9 cellular contexts compared by ENCODE assay signal in the genomic region with DNA sequence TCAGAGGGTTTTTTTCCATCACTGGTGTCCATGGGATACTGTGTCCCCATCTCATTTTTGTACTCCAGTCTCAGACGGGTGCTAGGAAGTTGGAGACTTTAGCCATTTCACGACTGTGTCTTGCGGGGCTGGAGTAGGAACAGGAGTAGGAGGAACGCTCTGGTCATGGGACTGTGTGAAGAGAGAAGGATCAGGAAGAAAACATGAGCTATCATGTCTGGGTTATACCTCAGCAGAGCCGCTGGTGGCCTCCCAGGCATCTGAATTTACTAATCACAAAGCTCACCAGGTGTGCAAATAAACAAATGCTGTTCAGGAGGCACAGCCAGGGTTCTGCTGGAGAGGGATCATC.
DNase-seq lines count a peak whose midpoint lies in the region; ATAC-seq and TF ChIP-seq lines count a peak whose summit lies in the region.
"Had no signal": no experiment of that assay in that cellular context is flagged by ENCODE, and none has a peak within 500 bp of the region (broad histone marks: within the 10 kb centered on the region; RNA-seq: fewer than 3 reads in every experiment).

No MANE protein-coding gene starts in this region.

- peaks cover 27% of the 10 kb centered on the region for H3K79me1 ChIP-seq in mesenchymal stem cell (replicated peaks; ENCODE audit: low read length, poor library complexity, severe bottlenecking)

- DNase-seq in heart right ventricle = no peak
- DNase-seq in Right ventricle myocardium inferior (ENCODE audit: missing footprints) = no peak
- no peak for DNase-seq in ascending aorta (ENCODE audit: low spot score in 2 of 2)
- no peak for DNase-seq in mesenchymal stem cell
- DNase-seq in vagina (ENCODE audit: extremely low spot score in 2 of 2) = no peak
- DNase-seq in activated naive CD4-positive, alpha-beta T cell treated with anti-CD3 and anti-CD28 coated beads for 36 hours = no peak
- no peak for DNase-seq in dedifferentiated amniotic fluid mesenchymal stem cell (ENCODE audit: extremely low spot score)
- DNase-seq: NCI-H2029 treated with DMSO at 0.1 percent for 48 hours had no signal

- ATAC-seq in heart right ventricle (peak in 3 of 8 donors; percentile 3 to 11 (median 4)), Right ventricle myocardium inferior (no peak), GM18498 (IDR thresholded peaks at IDR 0.05; ENCODE audit: unreplicated experiment) (no peak)

- H3K9me3 ChIP-seq in heart right ventricle = no peaks in the 10 kb centered on the region
- H3K9me3 ChIP-seq in ascending aorta = no peaks in the 10 kb centered on the region
- no peaks in the 10 kb centered on the region for H3K9me3 ChIP-seq in mesenchymal stem cell (ENCODE audit: control insufficient read depth, low read length)
- no peaks in the 10 kb centered on the region for H3K9me3 ChIP-seq in vagina

- H3K23ac ChIP-seq in mesenchymal stem cell (ENCODE audit: low read length in 2 of 2) = no peak overlapping the region

- H3K4me1 ChIP-seq in heart right ventricle (peaks cover 24 to 76% (median 66%) of the 10 kb centered on the region in 9 donors), ascending aorta (peaks cover 12 to 36% of the 10 kb centered on the region in 2 donors), mesenchymal stem cell (ENCODE audit: control insufficient read depth, insufficient read depth, low read depth, low read length) (peaks cover 60% of the 10 kb centered on the region), vagina (peaks cover 74% of the 10 kb centered on the region)

- no peak overlapping the region for H3K4me2 ChIP-seq in mesenchymal stem cell (ENCODE audit: low read length, poor library complexity, severe bottlenecking)

- H3K4me3 ChIP-seq in heart right ventricle = no peak overlapping the region
- H3K4me3 ChIP-seq in ascending aorta = no peak overlapping the region
- peak overlapping the region in 1 of 2 experiments; percentile 22 for H3K4me3 ChIP-seq in mesenchymal stem cell (ENCODE audit: insufficient read depth in 1 of 2, low read depth in 1 of 2, low read length in 2 of 2)
- no peak overlapping the region for H3K4me3 ChIP-seq in vagina

- peaks cover 58% of the 10 kb centered on the region for H3K4me1 Mint-ChIP-seq in activated naive CD4-positive, alpha-beta T cell treated with anti-CD3 and anti-CD28 coated beads for 36 hours (ENCODE audit: low read depth)

- no peak for TF ChIP-seq CTCF in heart right ventricle (IDR thresholded peaks at IDR 0.05)
- no peak for TF ChIP-seq CTCF in ascending aorta (IDR thresholded peaks at IDR 0.05)
- no peak for TF ChIP-seq CTCF in vagina (IDR thresholded peaks at IDR 0.05)

- H3K27ac Mint-ChIP-seq in activated naive CD4-positive, alpha-beta T cell treated with anti-CD3 and anti-CD28 coated beads for 36 hours = no peak overlapping the region

- peak overlapping the region in 1 of 2 experiments; percentile 49 for H3K14ac ChIP-seq in mesenchymal stem cell (ENCODE audit: low read length in 2 of 2)

- no peak for TF ChIP-seq POLR2A in vagina (IDR thresholded peaks at IDR 0.05)

- CTCF ChIA-PET in activated naive CD4-positive, alpha-beta T cell treated with anti-CD3 and anti-CD28 coated beads for 36 hours (lab: Charles Lee) = no interaction called here

- WGBS in heart right ventricle, 2 donors = 71 to 76% methylated on average over 5 of the region's 5 CpGs
- 67% methylated on average over 5 of the region's 5 CpGs for WGBS in mesenchymal stem cell

- H3K4ac ChIP-seq in mesenchymal stem cell (ENCODE audit: low read depth in 1 of 2, low read length in 2 of 2) = peak overlapping the region; percentile 33 to 38

- no peaks in the 10 kb centered on the region for H3K9me3 Mint-ChIP-seq in activated naive CD4-positive, alpha-beta T cell treated with anti-CD3 and anti-CD28 coated beads for 36 hours

- H3K36me3 Mint-ChIP-seq in activated naive CD4-positive, alpha-beta T cell treated with anti-CD3 and anti-CD28 coated beads for 36 hours (ENCODE audit: low read depth) = no peaks in the 10 kb centered on the region

- H2BK12ac ChIP-seq in mesenchymal stem cell (ENCODE audit: low read length in 2 of 2) = peak overlapping the region; percentile 33 to 83

- H2AK5ac ChIP-seq in mesenchymal stem cell (ENCODE audit: low read length, severe bottlenecking) = peak overlapping the region; percentile 38

- H2BK5ac ChIP-seq in mesenchymal stem cell (ENCODE audit: low read depth, low read length, poor library complexity, severe bottlenecking) = peak overlapping the region; percentile 20

- intact Hi-C loops in heart right ventricle (cut with DNase I) (no loop called here), Right ventricle myocardium inferior (cut with DNase I) (no loop called here), ascending aorta (cut with DNase I) (no loop called here), vagina (cut with DNase I) (no loop called here)
- intact Hi-C loops in activated naive CD4-positive, alpha-beta T cell treated with anti-CD3 and anti-CD28 coated beads for 36 hours (cut with micrococcal nuclease) = no loop called here

- peak overlapping the region; percentile 94 to 95 for H3K18ac ChIP-seq in mesenchymal stem cell (ENCODE audit: low read depth in 1 of 2, low read length in 2 of 2)

- H2AFZ ChIP-seq in mesenchymal stem cell (ENCODE audit: low read depth, low read length) = no peak overlapping the region

- H3K27me3 ChIP-seq in heart right ventricle = no peaks in the 10 kb centered on the region
- H3K27me3 ChIP-seq in ascending aorta = no peaks in the 10 kb centered on the region
- H3K27me3 ChIP-seq in mesenchymal stem cell (ENCODE audit: control insufficient read depth in 1 of 2, insufficient read depth in 1 of 2, low read length in 2 of 2) = no peaks in the 10 kb centered on the region
- H3K27me3 ChIP-seq in vagina = no peaks in the 10 kb centered on the region

- no peak overlapping the region for H2BK15ac ChIP-seq in mesenchymal stem cell (ENCODE audit: low read depth, poor library complexity, severe bottlenecking)

- H3K9ac ChIP-seq in mesenchymal stem cell (ENCODE audit: low read length) = peak overlapping the region; percentile 75

- peak overlapping the region; percentile 92 for H4K8ac ChIP-seq in mesenchymal stem cell (ENCODE audit: low read length)

- H3K27ac ChIP-seq in heart right ventricle (peak overlapping the region in 9 of 10 donors; percentile 29 to 71 (median 54)), ascending aorta (peak overlapping the region; percentile 73 to 90), mesenchymal stem cell (ENCODE audit: low read length, poor library complexity, severe bottlenecking) (peak overlapping the region; percentile 25), vagina (peak overlapping the region; percentile 93)

- H4K91ac ChIP-seq in mesenchymal stem cell (ENCODE audit: low read length) = peak overlapping the region; percentile 79

- no peaks in the 10 kb centered on the region for H3K27me3 Mint-ChIP-seq in activated naive CD4-positive, alpha-beta T cell treated with anti-CD3 and anti-CD28 coated beads for 36 hours (ENCODE audit: low read depth)

- H3K36me3 ChIP-seq in heart right ventricle (no peaks in the 10 kb centered on the region), ascending aorta (no peaks in the 10 kb centered on the region), mesenchymal stem cell (ENCODE audit: control insufficient read depth in 1 of 2, insufficient read depth in 2 of 2, low read depth in 1 of 2, low read length in 2 of 2) (peaks cover 3 to 21% of the 10 kb centered on the region in 2 experiments), vagina (no peaks in the 10 kb centered on the region)

- H2BK120ac ChIP-seq in mesenchymal stem cell (ENCODE audit: low read depth, low read length) = peak overlapping the region; percentile 0

- H3K4me3 Mint-ChIP-seq in activated naive CD4-positive, alpha-beta T cell treated with anti-CD3 and anti-CD28 coated beads for 36 hours = no peak overlapping the region

Comparison
In these comparisons a context has a peak if more than half of its experiments do, and no peak if none do; other contexts are left out.
1. H3K27ac ChIP-seq: peak in every context shown above with its lines; median percentile 93 in vagina; 82 in ascending aorta; 54 in heart right ventricle; 25 in mesenchymal stem cell.